Comparison of ENCODE assay signal across 15 cellular contexts in genomic region chr9:134339183-134339806, GRCh38. TPM values are rescaled to one million over a fixed set of nuclear protein-coding genes. Genes with fewer than 3 reads are reported as not detected.
A peak's percentile ranks its signal among the peaks of the same experiment; 100 is the strongest.
DNase-seq lines count a peak whose midpoint lies in the region; ATAC-seq and TF ChIP-seq lines count a peak whose summit lies in the region.
"Had no signal": no experiment of that assay in that cellular context is flagged by ENCODE, and none has a peak within 500 bp of the region (broad histone marks: within the 10 kb centered on the region; RNA-seq: fewer than 3 reads in every experiment).

No MANE protein-coding gene starts in this region.

- H3K36me3 Mint-ChIP-seq in progenitor cell of endocrine pancreas (ENCODE audit: insufficient read depth), result no peaks in the 10 kb centered on the region
- H3K36me3 Mint-ChIP-seq: activated naive CD8-positive, alpha-beta T cell treated with anti-CD3 and anti-CD28 coated beads for 36 hours; natural killer cell treated with Interleukin-12 subunit alpha and Interleukin-12 subunit beta and Interleukin-15 and Interleukin-18, amount 100 ng/mL, for 72 hours had no signal

- intact Hi-C loops in ascending aorta (cut with DNase I) (no loop called here), left ventricle myocardium inferior (cut with micrococcal nuclease) (no loop called here), gastrocnemius medialis (cut with DNase I; ENCODE audit: low total_unique reads) (no loop called here)

- no peak overlapping the region for H3K27ac Mint-ChIP-seq in progenitor cell of endocrine pancreas
- H3K27ac Mint-ChIP-seq: activated CD8-positive, alpha-beta T cell treated with anti-CD3 and anti-CD28 coated beads for 36 hours; activated naive CD8-positive, alpha-beta T cell treated with anti-CD3 and anti-CD28 coated beads for 36 hours; CD4-positive, alpha-beta T cell; natural killer cell treated with Interleukin-12 subunit alpha and Interleukin-12 subunit beta and Interleukin-15 and Interleukin-18, amount 100 ng/mL, for 72 hours; stimulated activated naive CD8-positive, alpha-beta T cell treated with anti-CD3 and anti-CD28 coated beads, Interleukin-15, Interleukin-2, amounts not matched to agents 100 ng/mL and 50 ng/mL, for 24 hours had no signal

- TF ChIP-seq CTCF in ascending aorta (IDR thresholded peaks at IDR 0.05) (no peak), left ventricle myocardium inferior (IDR thresholded peaks at IDR 0.05; ENCODE audit: borderline replicate concordance) (no peak), gastrocnemius medialis (IDR thresholded peaks at IDR 0.05 in 4 of 5, conservative IDR thresholded peaks at IDR 0.05 in 1 of 5) (no peak), progenitor cell of endocrine pancreas (IDR thresholded peaks at IDR 0.05; ENCODE audit: unreplicated experiment) (no peak)

- in situ Hi-C loops in gastrocnemius medialis (cut with MboI; ENCODE audit: low sequenced_read_pairs in 4 of 4), result loop anchor here in 2 of 4 donors (10.0 to 25.0 kb wide), 2 partner anchors 98 to 106 kb away; no protein-coding TSS in a partner anchor

- ATAC-seq in gastrocnemius medialis (no peak), GM18907 (IDR thresholded peaks at IDR 0.05; ENCODE audit: unreplicated experiment) (no peak)
- ATAC-seq: activated CD8-positive, alpha-beta T cell treated with anti-CD3 and anti-CD28 coated beads for 36 hours; natural killer cell treated with Interleukin-12 subunit alpha and Interleukin-12 subunit beta and Interleukin-15 and Interleukin-18, amount 100 ng/mL, for 72 hours had no signal

- H3K4me1 ChIP-seq in ascending aorta (peaks cover 43 to 73% of the 10 kb centered on the region in 2 donors), left ventricle myocardium inferior (peaks cover 100% of the 10 kb centered on the region), gastrocnemius medialis (peaks cover 97% of the 10 kb centered on the region in 2 donors)

- no peaks in the 10 kb centered on the region for H3K36me3 ChIP-seq in ascending aorta
- no peaks in the 10 kb centered on the region for H3K36me3 ChIP-seq in left ventricle myocardium inferior
- no peaks in the 10 kb centered on the region for H3K36me3 ChIP-seq in gastrocnemius medialis

- H3K27ac ChIP-seq in ascending aorta (peak overlapping the region; percentile 9 to 47), left ventricle myocardium inferior (replicated peaks) (peak overlapping the region; percentile 88), gastrocnemius medialis (peak overlapping the region; percentile 87 to 96 (median 94))

- no peaks in the 10 kb centered on the region for H3K9me3 Mint-ChIP-seq in progenitor cell of endocrine pancreas (ENCODE audit: low read depth)
- H3K9me3 Mint-ChIP-seq: activated CD8-positive, alpha-beta T cell treated with anti-CD3 and anti-CD28 coated beads for 36 hours; activated naive CD8-positive, alpha-beta T cell treated with anti-CD3 and anti-CD28 coated beads for 36 hours; CD4-positive, alpha-beta T cell; natural killer cell treated with Interleukin-12 subunit alpha and Interleukin-12 subunit beta and Interleukin-15 and Interleukin-18, amount 100 ng/mL, for 72 hours; stimulated activated naive CD8-positive, alpha-beta T cell treated with anti-CD3 and anti-CD28 coated beads, Interleukin-15, Interleukin-2, amounts not matched to agents 100 ng/mL and 50 ng/mL, for 24 hours had no signal

- no peaks in the 10 kb centered on the region for H3K27me3 Mint-ChIP-seq in progenitor cell of endocrine pancreas
- H3K27me3 Mint-ChIP-seq: activated CD8-positive, alpha-beta T cell treated with anti-CD3 and anti-CD28 coated beads for 36 hours; activated naive CD8-positive, alpha-beta T cell treated with anti-CD3 and anti-CD28 coated beads for 36 hours; CD4-positive, alpha-beta T cell; natural killer cell treated with Interleukin-12 subunit alpha and Interleukin-12 subunit beta and Interleukin-15 and Interleukin-18, amount 100 ng/mL, for 72 hours; stimulated activated naive CD8-positive, alpha-beta T cell treated with anti-CD3 and anti-CD28 coated beads, Interleukin-15, Interleukin-2, amounts not matched to agents 100 ng/mL and 50 ng/mL, for 24 hours had no signal

- no peak overlapping the region for H3K4me3 Mint-ChIP-seq in progenitor cell of endocrine pancreas (ENCODE audit: low read depth)
- H3K4me3 Mint-ChIP-seq: activated CD8-positive, alpha-beta T cell treated with anti-CD3 and anti-CD28 coated beads for 36 hours; activated naive CD8-positive, alpha-beta T cell treated with anti-CD3 and anti-CD28 coated beads for 36 hours; CD4-positive, alpha-beta T cell; natural killer cell treated with Interleukin-12 subunit alpha and Interleukin-12 subunit beta and Interleukin-15 and Interleukin-18, amount 100 ng/mL, for 72 hours; stimulated activated naive CD8-positive, alpha-beta T cell treated with anti-CD3 and anti-CD28 coated beads, Interleukin-15, Interleukin-2, amounts not matched to agents 100 ng/mL and 50 ng/mL, for 24 hours had no signal

- peak; percentile 19 for DNase-seq in EH (ENCODE audit: low read depth)
- no peak for DNase-seq in ascending aorta (ENCODE audit: low spot score in 2 of 2)
- no peak for DNase-seq in left ventricle myocardium inferior
- no peak for DNase-seq in gastrocnemius medialis
- no peak for DNase-seq in NCI-H1048 (lab: John Stamatoyannopoulos, UW)
- no peak for DNase-seq in progenitor cell of endocrine pancreas (ENCODE audit: low spot score, unreplicated experiment)
- DNase-seq in H4 (ENCODE audit: low spot score), result no peak
- DNase-seq: activated CD8-positive, alpha-beta T cell treated with anti-CD3 and anti-CD28 coated beads for 36 hours; activated naive CD8-positive, alpha-beta T cell treated with anti-CD3 and anti-CD28 coated beads for 36 hours; CD4-positive, alpha-beta T cell; NCI-H524; stimulated activated CD4-positive, alpha-beta T cell treated with anti-CD3 and anti-CD28 coated beads, Interleukin-1b, Interleukin-23, amount 100 ng/mL, for 48 hours had no signal

- H3K4me3 ChIP-seq in ascending aorta (peak overlapping the region; percentile 20 to 51), left ventricle myocardium inferior (peak overlapping the region; percentile 45), gastrocnemius medialis (peak overlapping the region; percentile 16 to 47 (median 24))

- TF ChIP-seq POLR2A in gastrocnemius medialis (IDR thresholded peaks at IDR 0.05), result no peak

- H3K27me3 ChIP-seq in ascending aorta, result no peaks in the 10 kb centered on the region
- H3K27me3 ChIP-seq in left ventricle myocardium inferior (ENCODE audit: low read depth), result no peaks in the 10 kb centered on the region
- H3K27me3 ChIP-seq in gastrocnemius medialis, result no peaks in the 10 kb centered on the region

- H3K9me3 ChIP-seq in ascending aorta (no peaks in the 10 kb centered on the region), left ventricle myocardium inferior (replicated peaks) (no peaks in the 10 kb centered on the region), gastrocnemius medialis (no peaks in the 10 kb centered on the region)

- H3K4me1 Mint-ChIP-seq in progenitor cell of endocrine pancreas (ENCODE audit: low read depth), result peaks cover 24% of the 10 kb centered on the region

RNA-seq across cellular contexts. Expression of gene RXRA, which starts 13.0 kb away (rescaled TPM):
- 64.1 TPM for total RNA-seq in ascending aorta
- 57.1 TPM for total RNA-seq in left ventricle myocardium inferior
- 100 to 1,000 TPM in 3 of 4 donors, 10 to 100 TPM in 1; 70.8 to 224 (median 160) TPM for total RNA-seq in gastrocnemius medialis
- total RNA-seq in progenitor cell of endocrine pancreas, result 58.4 and 64.8 TPM in 2 replicates
- 11.2 and 12.8 TPM in 2 replicates for total RNA-seq in H4 (2014; rRNA removed; shearing (Covaris generic))

Comparison
In these comparisons a context has a peak if more than half of its experiments do, and no peak if none do; other contexts are left out.
1. H3K27ac ChIP-seq: peak in every context shown above with its lines; median percentile 94 in gastrocnemius medialis; 88 in left ventricle myocardium inferior; 28 in ascending aorta.